In genomic region chr16:62872339-62872738, GRCh38 we compare ENCODE assay signal across 29 cellular contexts.
"Had no signal": no experiment of that assay in that cellular context is flagged by ENCODE, and none has a peak within 500 bp of the region (broad histone marks: within the 10 kb centered on the region; RNA-seq: fewer than 3 reads in every experiment).

No MANE protein-coding gene starts in this region.

- H3K4me1 ChIP-seq: adrenal gland, body of pancreas had no signal

- H3K27ac ChIP-seq: adrenal gland, body of pancreas, epithelial cell of prostate had no signal

- FAIRE-seq: colon, endothelial cell of umbilical vein had no signal

- ATAC-seq: activated CD4-positive, alpha-beta T cell treated with anti-CD3 and anti-CD28 coated beads for 36 hours; activated CD8-positive, alpha-beta memory T cell treated with anti-CD3 and anti-CD28 coated beads, Interleukin-2, amount 10 ng/mL, durations not matched to agents 7 days and 5 days; activated CD8-positive, alpha-beta T cell treated with anti-CD3 and anti-CD28 coated beads, Interleukin-2, amount 10 ng/mL, durations not matched to agents 7 days and 5 days; activated naive CD8-positive, alpha-beta T cell treated with anti-CD3 and anti-CD28 coated beads, Interleukin-2, amount 50 U/mL, for 24 hours; body of pancreas; esophagus mucosa had no signal

- H3K36me3 ChIP-seq: adrenal gland had no signal

- DNase-seq: activated CD4-positive, alpha-beta memory T cell treated with anti-CD3 and anti-CD28 coated beads for 36 hours; activated CD4-positive, alpha-beta T cell treated with anti-CD3 and anti-CD28 coated beads for 36 hours; activated CD4-positive, alpha-beta T cell treated with anti-CD3 and anti-CD28 coated beads, Interleukin-2, amount 10 ng/mL, durations not matched to agents 24 days and 14 days; activated CD4-positive, CD25-positive, alpha-beta regulatory T cell; activated CD4-positive, CD25-positive, alpha-beta regulatory T cell treated with anti-CD3 and anti-CD28 coated beads, Interleukin-2, amount 50 U/mL, for 72 hours; activated CD8-positive, alpha-beta memory T cell treated with anti-CD3 and anti-CD28 coated beads, Interleukin-2, amount 10 ng/mL, durations not matched to agents 7 days and 5 days; activated CD8-positive, alpha-beta memory T cell treated with anti-CD3 and anti-CD28 coated beads, Interleukin-2, amount 50 U/mL, for 4 hours; activated CD8-positive, alpha-beta T cell treated with anti-CD3 and anti-CD28 coated beads, Interleukin-2, amount 10 ng/mL, durations not matched to agents 7 days and 5 days; activated effector memory CD4-positive, alpha-beta T cell treated with anti-CD3 and anti-CD28 coated beads, Interleukin-2, amount 50 U/mL, for 16 hours; activated naive CD4-positive, alpha-beta T cell treated with anti-CD3 and anti-CD28 coated beads for 36 hours; activated naive CD8-positive, alpha-beta T cell treated with anti-CD3 and anti-CD28 coated beads for 36 hours; activated naive CD8-positive, alpha-beta T cell treated with anti-CD3 and anti-CD28 coated beads, Interleukin-2, amount 50 U/mL, for 24 hours; activated T-cell treated with anti-CD3 and anti-CD28 coated beads, Interleukin-2, amount 50 U/mL, for 1 hour; activated T-cell treated with anti-CD3 and anti-CD28 coated beads, Interleukin-2, amount 50 U/mL, for 48 hours; adrenal gland; amygdala; aorta; body of pancreas; caudate nucleus; cortex of kidney; dermis blood vessel endothelial cell; effector CD4-positive, alpha-beta T cell; foreskin fibroblast; head of caudate nucleus; T-helper 2 cell had no signal

- H3K27me3 ChIP-seq: adrenal gland, body of pancreas had no signal

- H3K9me3 ChIP-seq: adrenal gland, body of pancreas had no signal

- H3K4me3 ChIP-seq: adrenal gland, body of pancreas had no signal
